ENCODE assay signal across 1 cellular context in the genomic region with DNA sequence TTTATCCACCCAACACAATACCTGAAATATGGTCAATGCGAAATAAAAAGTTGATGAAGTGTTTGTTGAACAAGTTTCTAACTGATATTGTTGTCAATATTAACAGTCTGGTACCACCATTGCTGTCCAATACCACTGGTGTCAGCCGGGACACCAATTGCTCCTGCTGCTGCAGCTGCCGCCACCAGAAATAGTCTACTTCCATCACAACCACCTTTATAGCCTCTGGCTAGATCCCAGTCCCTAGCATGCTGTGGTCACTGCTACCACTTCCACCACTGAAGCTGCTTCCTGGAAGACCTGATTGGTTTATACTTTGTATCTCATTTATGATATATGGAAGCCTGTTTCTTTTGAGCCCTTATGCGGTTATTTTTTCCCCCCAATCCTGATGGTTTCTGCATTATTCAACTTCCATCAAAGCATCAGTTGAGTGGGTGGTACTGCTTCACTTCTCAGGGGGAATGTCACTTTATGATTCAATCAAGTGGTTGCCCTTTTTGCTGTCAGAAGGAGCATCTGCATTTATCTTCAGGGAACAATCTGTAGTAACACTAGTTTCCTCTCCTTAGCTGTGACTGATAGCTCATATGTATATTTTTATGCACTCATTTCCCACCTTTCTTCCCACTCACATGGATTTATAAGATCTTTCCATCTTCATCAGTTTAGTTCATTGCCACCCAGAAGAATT.
TF ChIP-seq lines count a peak whose summit lies in the region.

No MANE protein-coding gene starts in this region.

TF ChIP-seq in GM23338, 12 proteins besides CTCF, POLR2A, EP300 and RAD21 (continued from another document):
- TF ChIP-seq REST (IDR thresholded peaks at IDR 0.05; ENCODE audit: unreplicated experiment), result no peak
- no peak for TF ChIP-seq STAT1 (IDR thresholded peaks at IDR 0.05; ENCODE audit: unreplicated experiment)
- no peak for TF ChIP-seq EZH2phosphoT487 (IDR thresholded peaks at IDR 0.05; ENCODE audit: unreplicated experiment)
- no peak for TF ChIP-seq EZH2 (IDR thresholded peaks at IDR 0.05; ENCODE audit: low read depth, unreplicated experiment)
- no peak for TF ChIP-seq JUNB (IDR thresholded peaks at IDR 0.05; ENCODE audit: unreplicated experiment)
- TF ChIP-seq ZNF114 (CRISPR knock-in tag; IDR thresholded peaks at IDR 0.05), result no peak
- TF ChIP-seq CREB1 (CRISPR knock-in tag; IDR thresholded peaks at IDR 0.05; ENCODE audit: low read depth), result no peak
- TF ChIP-seq ZNF331 (CRISPR knock-in tag; IDR thresholded peaks at IDR 0.05; ENCODE audit: low read depth), result no peak
